2 cellular contexts compared by ENCODE assay signal in genomic region chr12:15596174-15596573, GRCh38.
TF ChIP-seq lines count a peak whose summit lies in the region.

No MANE protein-coding gene starts in this region.

TF ChIP-seq in A549, 52 proteins besides CTCF, POLR2A, EP300 and RAD21 (continued from another document):
- no peak for TF ChIP-seq TFCP2L1 (CRISPR knock-in tag; IDR thresholded peaks at IDR 0.05)
- TF ChIP-seq GATA3 (IDR thresholded peaks at IDR 0.05; ENCODE audit: borderline replicate concordance) = no peak
- TF ChIP-seq JUNB (IDR thresholded peaks at IDR 0.05) = no peak
- TF ChIP-seq NR3C1 (IDR thresholded peaks at IDR 0.05) = no peak
- TF ChIP-seq PHF8 (IDR thresholded peaks at IDR 0.05; ENCODE audit: borderline replicate concordance, low read depth) = no peak
- TF ChIP-seq ESRRA (IDR thresholded peaks at IDR 0.05; ENCODE audit: borderline replicate concordance, low read length) = no peak
- no peak for TF ChIP-seq HES2 (IDR thresholded peaks at IDR 0.05)
- no peak for TF ChIP-seq BHLHE40 (IDR thresholded peaks at IDR 0.05; ENCODE audit: low read depth, low read length)
- no peak for TF ChIP-seq NFE2L2 (conservative IDR thresholded peaks at IDR 0.05; ENCODE audit: low read length)
- no peak for TF ChIP-seq ZC3H11A (IDR thresholded peaks at IDR 0.05)

TF ChIP-seq in HepG2, 621 proteins besides CTCF, POLR2A, EP300 and RAD21 (continued from another document):
- TF ChIP-seq ZFP1 (CRISPR knock-in tag; IDR thresholded peaks at IDR 0.05) = no peak
- no peak for TF ChIP-seq ZNF501 (CRISPR knock-in tag; IDR thresholded peaks at IDR 0.05)
- TF ChIP-seq SMC3 (IDR thresholded peaks at IDR 0.05; ENCODE audit: low read length) = no peak
- no peak for TF ChIP-seq STAG1 (CRISPR knock-in tag; IDR thresholded peaks at IDR 0.05)
- TF ChIP-seq ZNF577 (CRISPR knock-in tag; IDR thresholded peaks at IDR 0.05; ENCODE audit: borderline replicate concordance, low read depth) = no peak
- no peak for TF ChIP-seq MYC (CRISPR knock-in tag; IDR thresholded peaks at IDR 0.05; ENCODE audit: borderline replicate concordance)
